17 cellular contexts compared by ENCODE assay signal in the genomic region with DNA sequence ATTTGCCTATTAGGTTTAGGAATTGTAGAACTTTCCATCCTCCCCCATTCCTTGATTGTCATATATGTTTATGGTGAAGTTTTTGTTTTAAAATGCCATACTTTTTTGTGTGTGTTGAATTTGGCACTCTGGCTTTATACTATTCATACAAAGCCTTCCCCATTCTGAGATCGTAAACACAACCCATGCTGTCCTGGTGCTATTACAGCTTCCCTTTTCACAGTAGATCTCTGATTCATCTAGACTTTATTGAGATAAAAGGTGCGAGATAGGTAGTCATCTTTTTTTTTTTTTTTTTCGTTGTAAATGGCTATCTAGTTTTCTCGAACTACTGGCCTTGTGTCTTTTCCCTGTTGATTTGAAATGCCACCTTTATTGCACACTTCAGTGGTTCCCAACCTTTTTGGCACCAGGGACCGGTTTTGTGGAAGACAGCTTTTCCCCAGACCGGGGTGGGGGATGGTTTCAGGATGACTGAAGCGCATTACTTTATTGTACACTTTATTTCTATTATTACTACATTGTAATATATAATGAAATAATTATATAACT.
DNase-seq lines count a peak whose midpoint lies in the region; ATAC-seq, FAIRE-seq and TF ChIP-seq lines count a peak whose summit lies in the region.
"Had no signal": no experiment of that assay in that cellular context is flagged by ENCODE, and none has a peak within 500 bp of the region (broad histone marks: within the 10 kb centered on the region; RNA-seq: fewer than 3 reads in every experiment).

No MANE protein-coding gene starts in this region.

- H3K4me3 Mint-ChIP-seq in activated naive CD4-positive, alpha-beta T cell treated with anti-CD3 and anti-CD28 coated beads, Interleukin-2, amount 10 ng/mL, durations not matched to agents 7 days and 5 days, result no peak overlapping the region
- H3K4me3 Mint-ChIP-seq: activated CD4-positive, alpha-beta T cell treated with anti-CD3 and anti-CD28 coated beads, Interleukin-2, amount 10 ng/mL, durations not matched to agents 24 days and 14 days; nephron progenitor cell had no signal

- no peak overlapping the region for H3K27ac Mint-ChIP-seq in activated naive CD4-positive, alpha-beta T cell treated with anti-CD3 and anti-CD28 coated beads, Interleukin-2, amount 10 ng/mL, durations not matched to agents 7 days and 5 days
- H3K27ac Mint-ChIP-seq: activated CD4-positive, alpha-beta T cell treated with anti-CD3 and anti-CD28 coated beads, Interleukin-2, amount 10 ng/mL, durations not matched to agents 24 days and 14 days; nephron progenitor cell had no signal

- H3K4me1 Mint-ChIP-seq in activated naive CD4-positive, alpha-beta T cell treated with anti-CD3 and anti-CD28 coated beads, Interleukin-2, amount 10 ng/mL, durations not matched to agents 7 days and 5 days, result peaks cover 31% of the 10 kb centered on the region

- H3K27me3 Mint-ChIP-seq in activated naive CD4-positive, alpha-beta T cell treated with anti-CD3 and anti-CD28 coated beads, Interleukin-2, amount 10 ng/mL, durations not matched to agents 7 days and 5 days, result no peaks in the 10 kb centered on the region
- H3K27me3 Mint-ChIP-seq: activated CD4-positive, alpha-beta T cell treated with anti-CD3 and anti-CD28 coated beads, Interleukin-2, amount 10 ng/mL, durations not matched to agents 24 days and 14 days had no signal

- DNase-seq in NCI-H2171 treated with DMSO at 0.1 percent for 48 hours (lab: John Stamatoyannopoulos, UW) (peak; percentile 56), NCI-H2171 (lab: John Stamatoyannopoulos, UW) (no peak), GM12891 (ENCODE audit: insufficient read length, low spot score) (no peak), NCI-H1694 (lab: John Stamatoyannopoulos, UW) (peak; percentile 24), left colon (no peak), DMS79 treated with DMSO at 0.1 percent for 48 hours (lab: John Stamatoyannopoulos, UW) (no peak), NCI-H1048 (lab: John Stamatoyannopoulos, UW) (no peak)
- no peak for DNase-seq in activated naive CD4-positive, alpha-beta T cell treated with anti-CD3 and anti-CD28 coated beads, Interleukin-2, amount 10 ng/mL, durations not matched to agents 7 days and 5 days
- DNase-seq: activated CD8-positive, alpha-beta memory T cell treated with anti-CD3 and anti-CD28 coated beads, Interleukin-2, amount 50 U/mL, for 48 hours; activated gamma-delta T cell; amniotic stem cell; NCI-H1436 treated with DMSO at 0.1 percent for 48 hours; posterior cingulate gyrus; uterus had no signal

- CTCF ChIA-PET in activated naive CD4-positive, alpha-beta T cell treated with anti-CD3 and anti-CD28 coated beads, Interleukin-2, amount 10 ng/mL, durations not matched to agents 7 days and 5 days (lab: Charles Lee), result interaction anchor here (0.7 kb wide), 1 partner anchor 154 kb away, joined by 3 read pairs; no protein-coding TSS in a partner anchor

- ATAC-seq in left colon, result peak; percentile 62

- FAIRE-seq in GM12891 (lab: Jason Lieb, UNC), result peak; percentile 40
- FAIRE-seq: A204.1 had no signal

- H3K9me3 Mint-ChIP-seq in activated naive CD4-positive, alpha-beta T cell treated with anti-CD3 and anti-CD28 coated beads, Interleukin-2, amount 10 ng/mL, durations not matched to agents 7 days and 5 days, result no peaks in the 10 kb centered on the region
- H3K9me3 Mint-ChIP-seq: activated CD4-positive, alpha-beta T cell treated with anti-CD3 and anti-CD28 coated beads, Interleukin-2, amount 10 ng/mL, durations not matched to agents 24 days and 14 days; nephron progenitor cell had no signal

- intact Hi-C loops in left colon (cut with DNase I, micrococcal nuclease), result no loop called here

- no peak for TF ChIP-seq POLR2A in GM12891 (IDR thresholded peaks at IDR 0.05; ENCODE audit: low read depth, low read length)

- H3K36me3 Mint-ChIP-seq in activated naive CD4-positive, alpha-beta T cell treated with anti-CD3 and anti-CD28 coated beads, Interleukin-2, amount 10 ng/mL, durations not matched to agents 7 days and 5 days, result peaks cover 13% of the 10 kb centered on the region

TF ChIP-seq in GM12891, 5 proteins besides CTCF, POLR2A, EP300 and RAD21:
- TF ChIP-seq SPI1 (IDR thresholded peaks at IDR 0.05; ENCODE audit: low read depth, low read length) (no peak), PAX5 (IDR thresholded peaks at IDR 0.05; ENCODE audit: insufficient read depth, low read length, severe bottlenecking) (no peak), POU2F2 (IDR thresholded peaks at IDR 0.05; ENCODE audit: low read depth, low read length) (no peak), TAF1 (IDR thresholded peaks at IDR 0.05; ENCODE audit: low read depth, low read length) (no peak), POLR2AphosphoS5 (IDR thresholded peaks at IDR 0.05; ENCODE audit: low read depth, low read length) (no peak)

Comparison
In these comparisons a context has a peak if more than half of its experiments do, and no peak if none do; other contexts are left out.
1. DNase-seq: peak in NCI-H2171 treated with DMSO at 0.1 percent for 48 hours (single experiment) and NCI-H1694 (single experiment); none in NCI-H2171 (single experiment), GM12891 (single experiment), left colon (0 of 2), DMS79 treated with DMSO at 0.1 percent for 48 hours (single experiment), NCI-H1048 (single experiment) and activated naive CD4-positive, alpha-beta T cell treated with anti-CD3 and anti-CD28 coated beads, Interleukin-2, amount 10 ng/mL, durations not matched to agents 7 days and 5 days (single experiment).